In the genomic region with DNA sequence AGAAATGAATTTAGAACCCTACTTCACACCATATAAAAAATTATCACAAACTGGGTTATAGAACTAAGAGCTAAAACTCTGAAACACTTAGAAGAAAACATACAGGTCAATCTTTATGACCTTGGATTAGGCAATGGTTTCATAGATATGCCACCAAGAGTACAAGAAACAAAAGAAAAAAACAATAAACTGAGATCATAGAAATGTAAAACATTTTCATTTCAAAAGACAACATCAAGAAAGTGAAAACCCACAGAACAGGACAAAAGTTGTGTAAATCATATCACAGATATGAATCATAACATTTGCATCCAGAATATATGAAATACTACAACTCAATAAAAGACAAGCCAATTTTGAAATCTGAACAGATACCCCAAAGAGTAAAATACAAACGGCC, we compare ENCODE assay signal across 1 cellular context.
TF ChIP-seq lines count a peak whose summit lies in the region.

No MANE protein-coding gene starts in this region.

TF ChIP-seq in GM23338, 12 proteins besides CTCF, POLR2A, EP300 and RAD21 (continued from another document):
- TF ChIP-seq EZH2 (IDR thresholded peaks at IDR 0.05; ENCODE audit: low read depth, unreplicated experiment): no peak
- TF ChIP-seq STAT1 (IDR thresholded peaks at IDR 0.05; ENCODE audit: unreplicated experiment): no peak
- no peak for TF ChIP-seq ZNF331 (CRISPR knock-in tag; IDR thresholded peaks at IDR 0.05; ENCODE audit: low read depth)
- no peak for TF ChIP-seq POLR2AphosphoS5 (IDR thresholded peaks at IDR 0.05; ENCODE audit: low read depth)
- TF ChIP-seq, protein P1, sequence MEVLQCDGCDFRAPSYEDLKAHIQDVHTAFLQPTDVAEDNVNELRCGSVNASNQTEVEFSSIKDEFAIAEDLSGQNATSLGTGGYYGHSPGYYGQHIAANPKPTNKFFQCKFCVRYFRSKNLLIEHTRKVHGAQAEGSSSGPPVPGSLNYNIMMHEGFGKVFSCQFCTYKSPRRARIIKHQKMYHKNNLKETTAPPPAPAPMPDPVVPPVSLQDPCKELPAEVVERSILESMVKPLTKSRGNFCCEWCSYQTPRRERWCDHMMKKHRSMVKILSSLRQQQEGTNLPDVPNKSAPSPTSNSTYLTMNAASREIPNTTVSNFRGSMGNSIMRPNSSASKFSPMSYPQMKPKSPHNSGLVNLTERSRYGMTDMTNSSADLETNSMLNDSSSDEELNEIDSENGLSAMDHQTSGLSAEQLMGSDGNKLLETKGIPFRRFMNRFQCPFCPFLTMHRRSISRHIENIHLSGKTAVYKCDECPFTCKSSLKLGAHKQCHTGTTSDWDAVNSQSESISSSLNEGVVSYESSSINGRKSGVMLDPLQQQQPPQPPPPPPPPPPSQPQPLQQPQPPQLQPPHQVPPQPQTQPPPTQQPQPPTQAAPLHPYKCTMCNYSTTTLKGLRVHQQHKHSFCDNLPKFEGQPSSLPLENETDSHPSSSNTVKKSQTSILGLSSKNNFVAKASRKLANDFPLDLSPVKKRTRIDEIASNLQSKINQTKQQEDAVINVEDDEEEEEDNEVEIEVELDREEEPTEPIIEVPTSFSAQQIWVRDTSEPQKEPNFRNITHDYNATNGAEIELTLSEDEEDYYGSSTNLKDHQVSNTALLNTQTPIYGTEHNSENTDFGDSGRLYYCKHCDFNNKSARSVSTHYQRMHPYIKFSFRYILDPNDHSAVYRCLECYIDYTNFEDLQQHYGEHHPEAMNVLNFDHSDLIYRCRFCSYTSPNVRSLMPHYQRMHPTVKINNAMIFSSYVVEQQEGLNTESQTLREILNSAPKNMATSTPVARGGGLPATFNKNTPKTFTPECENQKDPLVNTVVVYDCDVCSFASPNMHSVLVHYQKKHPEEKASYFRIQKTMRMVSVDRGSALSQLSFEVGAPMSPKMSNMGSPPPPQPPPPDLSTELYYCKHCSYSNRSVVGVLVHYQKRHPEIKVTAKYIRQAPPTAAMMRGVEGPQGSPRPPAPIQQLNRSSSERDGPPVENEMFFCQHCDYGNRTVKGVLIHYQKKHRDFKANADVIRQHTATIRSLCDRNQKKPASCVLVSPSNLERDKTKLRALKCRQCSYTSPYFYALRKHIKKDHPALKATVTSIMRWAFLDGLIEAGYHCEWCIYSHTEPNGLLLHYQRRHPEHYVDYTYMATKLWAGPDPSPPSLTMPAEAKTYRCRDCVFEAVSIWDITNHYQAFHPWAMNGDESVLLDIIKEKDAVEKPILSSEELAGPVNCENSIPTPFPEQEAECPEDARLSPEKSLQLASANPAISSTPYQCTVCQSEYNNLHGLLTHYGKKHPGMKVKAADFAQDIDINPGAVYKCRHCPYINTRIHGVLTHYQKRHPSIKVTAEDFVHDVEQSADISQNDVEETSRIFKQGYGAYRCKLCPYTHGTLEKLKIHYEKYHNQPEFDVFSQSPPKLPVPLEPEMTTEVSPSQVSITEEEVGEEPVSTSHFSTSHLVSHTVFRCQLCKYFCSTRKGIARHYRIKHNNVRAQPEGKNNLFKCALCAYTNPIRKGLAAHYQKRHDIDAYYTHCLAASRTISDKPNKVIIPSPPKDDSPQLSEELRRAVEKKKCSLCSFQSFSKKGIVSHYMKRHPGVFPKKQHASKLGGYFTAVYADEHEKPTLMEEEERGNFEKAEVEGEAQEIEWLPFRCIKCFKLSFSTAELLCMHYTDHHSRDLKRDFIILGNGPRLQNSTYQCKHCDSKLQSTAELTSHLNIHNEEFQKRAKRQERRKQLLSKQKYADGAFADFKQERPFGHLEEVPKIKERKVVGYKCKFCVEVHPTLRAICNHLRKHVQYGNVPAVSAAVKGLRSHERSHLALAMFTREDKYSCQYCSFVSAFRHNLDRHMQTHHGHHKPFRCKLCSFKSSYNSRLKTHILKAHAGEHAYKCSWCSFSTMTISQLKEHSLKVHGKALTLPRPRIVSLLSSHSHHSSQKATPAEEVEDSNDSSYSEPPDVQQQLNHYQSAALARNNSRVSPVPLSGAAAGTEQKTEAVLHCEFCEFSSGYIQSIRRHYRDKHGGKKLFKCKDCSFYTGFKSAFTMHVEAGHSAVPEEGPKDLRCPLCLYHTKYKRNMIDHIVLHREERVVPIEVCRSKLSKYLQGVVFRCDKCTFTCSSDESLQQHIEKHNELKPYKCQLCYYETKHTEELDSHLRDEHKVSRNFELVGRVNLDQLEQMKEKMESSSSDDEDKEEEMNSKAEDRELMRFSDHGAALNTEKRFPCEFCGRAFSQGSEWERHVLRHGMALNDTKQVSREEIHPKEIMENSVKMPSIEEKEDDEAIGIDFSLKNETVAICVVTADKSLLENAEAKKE (CRISPR knock-in tag; IDR thresholded peaks at IDR 0.05): no peak
- TF ChIP-seq EZH2phosphoT487 (IDR thresholded peaks at IDR 0.05; ENCODE audit: unreplicated experiment): no peak
- TF ChIP-seq REST (IDR thresholded peaks at IDR 0.05; ENCODE audit: unreplicated experiment): no peak
- no peak for TF ChIP-seq JUNB (IDR thresholded peaks at IDR 0.05; ENCODE audit: unreplicated experiment)
